7 cellular contexts compared by ENCODE assay signal in genomic region chr12:50246159-50246865, GRCh38. TPM values are rescaled to one million over a fixed set of nuclear protein-coding genes. Genes with fewer than 3 reads are reported as not detected.
DNase-seq lines count a peak whose midpoint lies in the region; ATAC-seq and TF ChIP-seq lines count a peak whose summit lies in the region.

No MANE protein-coding gene starts in this region.

- POLR2A ChIA-PET in RWPE1 (lab: Yijun Ruan, JAX; ENCODE audit: low non-redundant PET), result interaction anchor here (0.7 to 1.3 kb wide), 2 partner anchors 26 to 37 kb away, joined by 3 read pairs; partner anchors contain the start of gene LIMA1

- no peaks in the 10 kb centered on the region for H3K9me3 ChIP-seq in skeletal muscle tissue (ENCODE audit: control insufficient read depth in 3 of 3, low read length in 3 of 3)

- no peak for TF ChIP-seq CTCF in RWPE1 (conservative IDR thresholded peaks at IDR 0.05; ENCODE audit: low read depth)

- CTCF ChIA-PET in RWPE1 (lab: Yijun Ruan, JAX), result interaction anchor here (0.6 to 0.7 kb wide), 2 partner anchors 138 to 1927 kb away, joined by 3 to 6 read pairs; no protein-coding TSS in a partner anchor

- H3K9ac ChIP-seq in skeletal muscle tissue (ENCODE audit: low read depth in 1 of 3, low read length in 3 of 3), result no peak overlapping the region

- H3K27ac ChIP-seq in RWPE1 (peak overlapping the region; percentile 94), skeletal muscle tissue (ENCODE audit: low read depth, low read length) (peak overlapping the region; percentile 77)

- no peak overlapping the region for H3K4me3 ChIP-seq in skeletal muscle tissue (ENCODE audit: low read length in 3 of 3)

- no peaks in the 10 kb centered on the region for H3K36me3 ChIP-seq in skeletal muscle tissue (ENCODE audit: control insufficient read depth in 3 of 3, insufficient read depth in 3 of 3, low read length in 3 of 3)

- ATAC-seq in GM18870 (IDR thresholded peaks at IDR 0.05; ENCODE audit: unreplicated experiment), result peak; percentile 8
- ATAC-seq in esophagus mucosa, result peak; percentile 58
- no peak for ATAC-seq in GM18511 (IDR thresholded peaks at IDR 0.05; ENCODE audit: unreplicated experiment)

- DNase-seq in RWPE1 (ENCODE audit: low spot score) (no peak), germinal center (ENCODE audit: low spot score) (no peak)
- no peak for DNase-seq in stimulated activated CD4-positive, alpha-beta T cell treated with anti-CD3 and anti-CD28 coated beads, Interleukin-1b, Interleukin-23, amount 100 ng/mL, for 48 hours

- no peaks in the 10 kb centered on the region for H3K27me3 ChIP-seq in skeletal muscle tissue (ENCODE audit: control insufficient read depth in 3 of 3, insufficient read depth in 3 of 3, low read length in 3 of 3)

- peaks cover 30 to 43% (median 38%) of the 10 kb centered on the region in 3 donors for H3K4me1 ChIP-seq in skeletal muscle tissue (ENCODE audit: control insufficient read depth in 3 of 3, insufficient read depth in 3 of 3, low read length in 3 of 3)

RNA-seq across cellular contexts. Expression of gene LIMA1, which starts 37.0 kb away (rescaled TPM):
- total RNA-seq in esophagus mucosa, result 53.9 TPM
- 54.3 TPM for total RNA-seq in skeletal muscle tissue
